34 cellular contexts compared by ENCODE assay signal in genomic region chr17:41464173-41464572, GRCh38. TPM values are rescaled to one million over a fixed set of nuclear protein-coding genes. Genes with fewer than 3 reads are reported as not detected.
"Had no signal": no experiment of that assay in that cellular context is flagged by ENCODE, and none has a peak within 500 bp of the region (broad histone marks: within the 10 kb centered on the region; RNA-seq: fewer than 3 reads in every experiment).

No MANE protein-coding gene starts in this region.

- H3K27me3 ChIP-seq: brain microvascular endothelial cell, esophagus muscularis mucosa, left lung, testis, transverse colon had no signal

- H3K36me3 Mint-ChIP-seq: natural killer cell treated with Interleukin-12 subunit alpha and Interleukin-12 subunit beta and Interleukin-15 and Interleukin-18, amount 100 ng/mL, for 72 hours had no signal

- H3K27ac ChIP-seq: brain microvascular endothelial cell, heart right ventricle, left lung, lower lobe of right lung, neutrophil, prostate gland, skin epidermis, testis, transverse colon had no signal

- H3K4me1 Mint-ChIP-seq: activated B cell treated with CpG ODN at 0.5 μM for 24 hours; activated T-helper 17 cell treated with anti-CD3 and anti-CD28 coated beads, Interleukin-2, amount 50 U/mL, for 72 hours had no signal

- H3K36me3 ChIP-seq: brain microvascular endothelial cell, esophagus muscularis mucosa, heart right ventricle, left lung, lower lobe of right lung, neutrophil, prostate gland, transverse colon had no signal

- ATAC-seq: activated CD8-positive, alpha-beta T cell treated with anti-CD3 and anti-CD28 coated beads for 36 hours; activated T-cell treated with anti-CD3 and anti-CD28 coated beads, Interleukin-2, amount 50 U/mL, for 4 hours; mucosa of descending colon; stimulated activated naive CD8-positive, alpha-beta T cell treated with anti-CD3 and anti-CD28 coated beads, Interleukin-15, Interleukin-2, amounts not matched to agents 100 U/mL and 50 U/mL, for 24 hours had no signal

- H3K4me1 ChIP-seq: prostate gland, transverse colon had no signal

- H3K27me3 Mint-ChIP-seq: activated T-helper 17 cell treated with anti-CD3 and anti-CD28 coated beads, Interleukin-2, amount 50 U/mL, for 72 hours had no signal

- H3K27ac Mint-ChIP-seq: activated B cell treated with CpG ODN at 0.5 μM for 24 hours; activated CD8-positive, alpha-beta T cell treated with anti-CD3 and anti-CD28 coated beads for 36 hours; activated T-helper 17 cell treated with anti-CD3 and anti-CD28 coated beads, Interleukin-2, amount 50 U/mL, for 72 hours; dendritic cell treated with granulocyte-macrophage colony-stimulating factor and Interleukin-4, amounts not matched to agents 40 ng/mL and 50 ng/mL, for 4 days; natural killer cell treated with Interleukin-12 subunit alpha and Interleukin-12 subunit beta and Interleukin-15 and Interleukin-18, amount 100 ng/mL, for 72 hours had no signal

- H3K4me3 Mint-ChIP-seq: activated B cell treated with CpG ODN at 0.5 μM for 24 hours; activated CD8-positive, alpha-beta T cell treated with anti-CD3 and anti-CD28 coated beads for 36 hours; activated T-cell treated with anti-CD3 and anti-CD28 coated beads, Interleukin-2, amount 50 U/mL, for 4 hours; activated T-helper 17 cell treated with anti-CD3 and anti-CD28 coated beads, Interleukin-2, amount 50 U/mL, for 72 hours; dendritic cell treated with granulocyte-macrophage colony-stimulating factor and Interleukin-4, amounts not matched to agents 40 ng/mL and 50 ng/mL, for 4 days; natural killer cell treated with Interleukin-12 subunit alpha and Interleukin-12 subunit beta and Interleukin-15 and Interleukin-18, amount 100 ng/mL, for 72 hours had no signal

- H3K4me3 ChIP-seq: esophagus muscularis mucosa, heart right ventricle, left lung, lower lobe of right lung, mucosa of descending colon, prostate gland, skin epidermis, testis, transverse colon had no signal

- H3K9me3 ChIP-seq: left lung, mucosa of descending colon, neutrophil, prostate gland, testis, transverse colon had no signal

- H3K9me3 Mint-ChIP-seq: activated CD8-positive, alpha-beta T cell treated with anti-CD3 and anti-CD28 coated beads for 36 hours; dendritic cell treated with granulocyte-macrophage colony-stimulating factor and Interleukin-4, amounts not matched to agents 40 ng/mL and 50 ng/mL, for 4 days; natural killer cell treated with Interleukin-12 subunit alpha and Interleukin-12 subunit beta and Interleukin-15 and Interleukin-18, amount 100 ng/mL, for 72 hours had no signal

- DNase-seq: activated B cell treated with CpG ODN at 0.5 μM for 24 hours; activated CD4-positive, alpha-beta T cell treated with anti-CD3 and anti-CD28 coated beads, Interleukin-2, amount 50 U/mL, for 1 hour; activated CD8-positive, alpha-beta T cell treated with anti-CD3 and anti-CD28 coated beads for 36 hours; activated gamma-delta T cell treated with Interleukin-2 at 50 U/mL for 16 hours; activated naive CD4-positive, alpha-beta T cell treated with anti-CD3 and anti-CD28 coated beads, Interleukin-2, amount 50 U/mL, for 16 hours; activated T-cell treated with anti-CD3 and anti-CD28 coated beads, Interleukin-2, amount 50 U/mL, for 4 hours; central memory CD4-positive, alpha-beta T cell; effector CD4-positive, alpha-beta T cell; mucosa of descending colon; retina; stimulated activated CD4-positive, alpha-beta T cell treated with anti-CD3 and anti-CD28 coated beads, Interleukin-12 subunit alpha, Interleukin-12 subunit beta, amount 100 ng/mL, for 4 hours; stimulated activated CD4-positive, alpha-beta T cell treated with anti-CD3 and anti-CD28 coated beads, Interleukin-4, amount 100 ng/mL, for 1 hour; stimulated activated naive CD8-positive, alpha-beta T cell treated with anti-CD3 and anti-CD28 coated beads, Interleukin-15, Interleukin-2, amounts not matched to agents 100 U/mL and 50 U/mL, for 24 hours; transverse colon had no signal

RNA-seq across cellular contexts. Expression of gene KRT32, which starts 3.0 kb away (rescaled TPM):
- total RNA-seq: activated B cell treated with CpG ODN at 0.5 μM for 24 hours; activated CD8-positive, alpha-beta T cell treated with anti-CD3 and anti-CD28 coated beads for 36 hours; activated T-cell treated with anti-CD3 and anti-CD28 coated beads, Interleukin-2, amount 50 U/mL, for 4 hours; activated T-helper 17 cell treated with anti-CD3 and anti-CD28 coated beads, Interleukin-2, amount 50 U/mL, for 72 hours; astrocyte; esophagus muscularis mucosa; glomerular endothelial cell; left lung; lower lobe of right lung; mesenteric fat pad; mucosa of descending colon; myocyte; natural killer cell treated with Interleukin-12 subunit alpha and Interleukin-12 subunit beta and Interleukin-15 and Interleukin-18, amount 100 ng/mL, for 72 hours; osteocyte; prostate gland; T-helper 2 cell treated with Interferon-gamma antibody and Interleukin-4, amounts not matched to agents 100 ng/mL and 5 ng/mL, for 36 hours; transverse colon; urinary bladder had no signal
- polyA plus RNA-seq: urinary bladder had no signal

RNA-seq across cellular contexts. Expression of gene KRT35, which starts 16.8 kb away (rescaled TPM):
- total RNA-seq: activated B cell treated with CpG ODN at 0.5 μM for 24 hours; activated CD8-positive, alpha-beta T cell treated with anti-CD3 and anti-CD28 coated beads for 36 hours; activated T-cell treated with anti-CD3 and anti-CD28 coated beads, Interleukin-2, amount 50 U/mL, for 4 hours; activated T-helper 17 cell treated with anti-CD3 and anti-CD28 coated beads, Interleukin-2, amount 50 U/mL, for 72 hours; astrocyte; esophagus muscularis mucosa; glomerular endothelial cell; heart right ventricle; left lung; lower lobe of right lung; mesenteric fat pad; mucosa of descending colon; myocyte; natural killer cell treated with Interleukin-12 subunit alpha and Interleukin-12 subunit beta and Interleukin-15 and Interleukin-18, amount 100 ng/mL, for 72 hours; osteocyte; prostate gland; T-helper 2 cell treated with Interferon-gamma antibody and Interleukin-4, amounts not matched to agents 100 ng/mL and 5 ng/mL, for 36 hours; testis; transverse colon; urinary bladder had no signal
- polyA plus RNA-seq: heart right ventricle, urinary bladder had no signal

RNA-seq across cellular contexts. Expression of gene KRT38, which starts 23.4 kb away (rescaled TPM):
- total RNA-seq: activated B cell treated with CpG ODN at 0.5 μM for 24 hours; activated CD8-positive, alpha-beta T cell treated with anti-CD3 and anti-CD28 coated beads for 36 hours; activated T-cell treated with anti-CD3 and anti-CD28 coated beads, Interleukin-2, amount 50 U/mL, for 4 hours; activated T-helper 17 cell treated with anti-CD3 and anti-CD28 coated beads, Interleukin-2, amount 50 U/mL, for 72 hours; astrocyte; esophagus muscularis mucosa; glomerular endothelial cell; heart right ventricle; left lung; lower lobe of right lung; mesenteric fat pad; mucosa of descending colon; myocyte; natural killer cell treated with Interleukin-12 subunit alpha and Interleukin-12 subunit beta and Interleukin-15 and Interleukin-18, amount 100 ng/mL, for 72 hours; osteocyte; prostate gland; sciatic nerve; T-helper 2 cell treated with Interferon-gamma antibody and Interleukin-4, amounts not matched to agents 100 ng/mL and 5 ng/mL, for 36 hours; testis; transverse colon; urinary bladder had no signal
- polyA plus RNA-seq: heart right ventricle, urinary bladder had no signal

RNA-seq across cellular contexts. Expression of gene KRT36, which starts 25.5 kb away (rescaled TPM):
- total RNA-seq: activated B cell treated with CpG ODN at 0.5 μM for 24 hours; activated CD8-positive, alpha-beta T cell treated with anti-CD3 and anti-CD28 coated beads for 36 hours; activated T-cell treated with anti-CD3 and anti-CD28 coated beads, Interleukin-2, amount 50 U/mL, for 4 hours; activated T-helper 17 cell treated with anti-CD3 and anti-CD28 coated beads, Interleukin-2, amount 50 U/mL, for 72 hours; astrocyte; esophagus muscularis mucosa; glomerular endothelial cell; heart right ventricle; left lung; lower lobe of right lung; mesenteric fat pad; mucosa of descending colon; myocyte; natural killer cell treated with Interleukin-12 subunit alpha and Interleukin-12 subunit beta and Interleukin-15 and Interleukin-18, amount 100 ng/mL, for 72 hours; osteocyte; prostate gland; sciatic nerve; T-helper 2 cell treated with Interferon-gamma antibody and Interleukin-4, amounts not matched to agents 100 ng/mL and 5 ng/mL, for 36 hours; transverse colon; urinary bladder had no signal
- polyA plus RNA-seq: heart right ventricle, urinary bladder had no signal

RNA-seq across cellular contexts. Expression of gene KRT37, which starts 39.8 kb away (rescaled TPM):
- total RNA-seq: activated B cell treated with CpG ODN at 0.5 μM for 24 hours; activated CD8-positive, alpha-beta T cell treated with anti-CD3 and anti-CD28 coated beads for 36 hours; activated T-cell treated with anti-CD3 and anti-CD28 coated beads, Interleukin-2, amount 50 U/mL, for 4 hours; activated T-helper 17 cell treated with anti-CD3 and anti-CD28 coated beads, Interleukin-2, amount 50 U/mL, for 72 hours; astrocyte; esophagus muscularis mucosa; glomerular endothelial cell; heart right ventricle; left lung; lower lobe of right lung; mesenteric fat pad; mucosa of descending colon; myocyte; natural killer cell treated with Interleukin-12 subunit alpha and Interleukin-12 subunit beta and Interleukin-15 and Interleukin-18, amount 100 ng/mL, for 72 hours; osteocyte; prostate gland; sciatic nerve; T-helper 2 cell treated with Interferon-gamma antibody and Interleukin-4, amounts not matched to agents 100 ng/mL and 5 ng/mL, for 36 hours; testis; transverse colon; urinary bladder had no signal
- polyA plus RNA-seq: heart right ventricle, urinary bladder had no signal
